8 cellular contexts compared by ENCODE assay signal in genomic region chr19:2476451-2477140, GRCh38. TPM values are rescaled to one million over a fixed set of nuclear protein-coding genes. Genes with fewer than 3 reads are reported as not detected.
DNase-seq lines count a peak whose midpoint lies in the region; ATAC-seq and TF ChIP-seq lines count a peak whose summit lies in the region.

No MANE protein-coding gene starts in this region.

- CTCF ChIA-PET in activated CD8-positive, alpha-beta memory T cell treated with anti-CD3 and anti-CD28 coated beads, Interleukin-2, amount 10 ng/mL, durations not matched to agents 7 days and 5 days (lab: Charles Lee): interaction anchor here (0.7 to 6.2 kb wide), 22 partner anchors 12 to 185 kb away, joined by 3 to 257 read pairs (median 4); partner anchors contain the start of gene LMNB2

- H3K79me2 ChIP-seq in ACC112 (ENCODE audit: control insufficient read depth, insufficient read depth, low read length, unreplicated experiment): peaks cover 32% of the 10 kb centered on the region

- H3K9me3 Mint-ChIP-seq in activated CD8-positive, alpha-beta memory T cell treated with anti-CD3 and anti-CD28 coated beads, Interleukin-2, amount 10 ng/mL, durations not matched to agents 7 days and 5 days (ENCODE audit: low read depth): no peaks in the 10 kb centered on the region
- H3K9me3 Mint-ChIP-seq in endodermal cell: peaks cover 4% of the 10 kb centered on the region
- H3K9me3 Mint-ChIP-seq in stimulated activated naive CD8-positive, alpha-beta T cell treated with anti-CD3 and anti-CD28 coated beads, Interleukin-15, amount 100 ng/mL, for 72 hours: peaks cover 0 to 7% of the 10 kb centered on the region in 2 donors

- no peak overlapping the region for H2AFZ ChIP-seq in ACC112 (ENCODE audit: low read length, unreplicated experiment)

- H3K36me3 Mint-ChIP-seq in activated CD8-positive, alpha-beta memory T cell treated with anti-CD3 and anti-CD28 coated beads, Interleukin-2, amount 10 ng/mL, durations not matched to agents 7 days and 5 days: peaks cover 24% of the 10 kb centered on the region
- H3K36me3 Mint-ChIP-seq in endodermal cell (ENCODE audit: low read depth): no peaks in the 10 kb centered on the region

- H3K27ac Mint-ChIP-seq in activated CD8-positive, alpha-beta memory T cell treated with anti-CD3 and anti-CD28 coated beads, Interleukin-2, amount 10 ng/mL, durations not matched to agents 7 days and 5 days: peak overlapping the region; percentile 91
- peak overlapping the region; percentile 97 for H3K27ac Mint-ChIP-seq in endodermal cell
- H3K27ac Mint-ChIP-seq in stimulated activated naive CD8-positive, alpha-beta T cell treated with anti-CD3 and anti-CD28 coated beads, Interleukin-15, amount 100 ng/mL, for 72 hours: peak overlapping the region; percentile 94 to 99

- peaks cover 21% of the 10 kb centered on the region for H3K4me1 Mint-ChIP-seq in activated CD8-positive, alpha-beta memory T cell treated with anti-CD3 and anti-CD28 coated beads, Interleukin-2, amount 10 ng/mL, durations not matched to agents 7 days and 5 days
- H3K4me1 Mint-ChIP-seq in endodermal cell: peaks cover 2% of the 10 kb centered on the region
- peaks cover 33% of the 10 kb centered on the region for H3K4me1 Mint-ChIP-seq in stimulated activated naive CD8-positive, alpha-beta T cell treated with anti-CD3 and anti-CD28 coated beads, Interleukin-15, amount 100 ng/mL, for 72 hours

- H3K9me3 ChIP-seq in MG63: no peaks in the 10 kb centered on the region
- H3K9me3 ChIP-seq in endodermal cell (ENCODE audit: control insufficient read depth, low read length): no peaks in the 10 kb centered on the region

- H3K27me3 Mint-ChIP-seq in activated CD8-positive, alpha-beta memory T cell treated with anti-CD3 and anti-CD28 coated beads, Interleukin-2, amount 10 ng/mL, durations not matched to agents 7 days and 5 days: peaks cover 3% of the 10 kb centered on the region
- H3K27me3 Mint-ChIP-seq in endodermal cell (ENCODE audit: insufficient read depth): peaks cover 12% of the 10 kb centered on the region
- H3K27me3 Mint-ChIP-seq in stimulated activated naive CD8-positive, alpha-beta T cell treated with anti-CD3 and anti-CD28 coated beads, Interleukin-15, amount 100 ng/mL, for 72 hours: peaks cover 7% of the 10 kb centered on the region

- DNase-seq in MG63 (peak; percentile 88), endodermal cell (peak; percentile 83), myocyte (ENCODE audit: low read depth) (peak; percentile 46), NCI-H524 treated with DMSO at 0.1 percent for 48 hours (lab: John Stamatoyannopoulos, UW) (no peak)
- peak; percentile 80 for DNase-seq in activated CD8-positive, alpha-beta memory T cell treated with anti-CD3 and anti-CD28 coated beads, Interleukin-2, amount 10 ng/mL, durations not matched to agents 7 days and 5 days
- peak; percentile 80 to 85 for DNase-seq in stimulated activated naive CD8-positive, alpha-beta T cell treated with anti-CD3 and anti-CD28 coated beads, Interleukin-15, amount 100 ng/mL, for 72 hours

- ATAC-seq in GM19397 (IDR thresholded peaks at IDR 0.05; ENCODE audit: unreplicated experiment): peak; percentile 5
- ATAC-seq in activated CD8-positive, alpha-beta memory T cell treated with anti-CD3 and anti-CD28 coated beads, Interleukin-2, amount 10 ng/mL, durations not matched to agents 7 days and 5 days: peak; percentile 13
- ATAC-seq in stimulated activated naive CD8-positive, alpha-beta T cell treated with anti-CD3 and anti-CD28 coated beads, Interleukin-15, amount 100 ng/mL, for 72 hours: peak; percentile 38

- 0% methylated on average over 10 to 42 of the region's 42 CpGs for WGBS in endodermal cell (ENCODE audit: insufficient coverage in 1 of 2, insufficient read length in 1 of 2), 2 experiments

- H3K27me3 ChIP-seq in ACC112 (ENCODE audit: insufficient read depth, low read length): no peaks in the 10 kb centered on the region
- no peaks in the 10 kb centered on the region for H3K27me3 ChIP-seq in MG63
- no peaks in the 10 kb centered on the region for H3K27me3 ChIP-seq in endodermal cell (ENCODE audit: control insufficient read depth, insufficient read depth, low read length, poor library complexity, severe bottlenecking)

- peak overlapping the region; percentile 89 for H3K9ac ChIP-seq in endodermal cell (ENCODE audit: extremely low read depth, low read length, poor library complexity, severe bottlenecking)

- H3K4me3 ChIP-seq in ACC112 (ENCODE audit: low read depth, low read length) (peak overlapping the region; percentile 100), MG63 (peak overlapping the region; percentile 99), endodermal cell (ENCODE audit: low read length) (peak overlapping the region; percentile 96)

- peaks cover 21% of the 10 kb centered on the region for H3K36me3 ChIP-seq in ACC112 (ENCODE audit: insufficient read depth, low read length)
- H3K36me3 ChIP-seq in MG63: peaks cover 19% of the 10 kb centered on the region
- no peaks in the 10 kb centered on the region for H3K36me3 ChIP-seq in endodermal cell (ENCODE audit: control insufficient read depth, insufficient read depth, low read length)

- peak overlapping the region; percentile 100 for H3K4me3 Mint-ChIP-seq in activated CD8-positive, alpha-beta memory T cell treated with anti-CD3 and anti-CD28 coated beads, Interleukin-2, amount 10 ng/mL, durations not matched to agents 7 days and 5 days
- peak overlapping the region; percentile 95 for H3K4me3 Mint-ChIP-seq in endodermal cell
- H3K4me3 Mint-ChIP-seq in stimulated activated naive CD8-positive, alpha-beta T cell treated with anti-CD3 and anti-CD28 coated beads, Interleukin-15, amount 100 ng/mL, for 72 hours: peak overlapping the region; percentile 95 to 99

- H3K4me1 ChIP-seq in ACC112 (ENCODE audit: control insufficient read depth, insufficient read depth, low read length, unreplicated experiment) (no peaks in the 10 kb centered on the region), endodermal cell (ENCODE audit: control insufficient read depth, insufficient read depth, low read length) (peaks cover 4% of the 10 kb centered on the region)

- no peak for TF ChIP-seq CTCF in endodermal cell (conservative IDR thresholded peaks at IDR 0.05)

- H3K27ac ChIP-seq in ACC112 (ENCODE audit: low read depth, low read length): peak overlapping the region; percentile 82
- no peak overlapping the region for H3K27ac ChIP-seq in endodermal cell (ENCODE audit: low read depth, low read length)

RNA-seq across cellular contexts. Expression of gene GADD45B, which starts 0.7 kb away (rescaled TPM):
- total RNA-seq in MG63 (2014; rRNA removed; shearing (Covaris generic); ENCODE audit: low replicate concordance): 36.4 and 48.7 TPM in 2 replicates
- 10 to 100 TPM; 63.4 to 79.4 TPM for total RNA-seq in activated CD8-positive, alpha-beta memory T cell treated with anti-CD3 and anti-CD28 coated beads, Interleukin-2, amount 10 ng/mL, durations not matched to agents 7 days and 5 days
- total RNA-seq in endodermal cell: 10 to 100 TPM; 16.5 to 23.6 TPM
- polyA plus RNA-seq in endodermal cell (2013, experiment 1 of 2): 9.0 TPM
- 10.2 TPM for polyA plus RNA-seq in endodermal cell (2013, experiment 2 of 2)
- 8.6 and 16.9 TPM in 2 replicates for total RNA-seq in myocyte
- polyA plus RNA-seq in myocyte (2012): 144 TPM

RNA-seq across cellular contexts. Expression of gene LMNB2, which starts 19.8 kb away (rescaled TPM):
- total RNA-seq in MG63 (2014; rRNA removed; shearing (Covaris generic); ENCODE audit: low replicate concordance): 124 and 171 TPM in 2 replicates
- 100 to 1,000 TPM; 123 to 128 TPM for total RNA-seq in activated CD8-positive, alpha-beta memory T cell treated with anti-CD3 and anti-CD28 coated beads, Interleukin-2, amount 10 ng/mL, durations not matched to agents 7 days and 5 days
- total RNA-seq in endodermal cell (100 to 1,000 TPM; 146 to 191 TPM), myocyte (30.7 and 34.3 TPM in 2 replicates)
- polyA plus RNA-seq in endodermal cell (2013, experiment 1 of 2): 119 TPM
- polyA plus RNA-seq in endodermal cell (2013, experiment 2 of 2): 116 TPM
- polyA plus RNA-seq in myocyte (2012): 20.6 TPM

RNA-seq across cellular contexts. Expression of gene TIMM13, which starts 49.2 kb away (rescaled TPM):
- 17.2 and 34.5 TPM in 2 replicates for total RNA-seq in MG63 (2014; rRNA removed; shearing (Covaris generic); ENCODE audit: low replicate concordance)
- total RNA-seq in activated CD8-positive, alpha-beta memory T cell treated with anti-CD3 and anti-CD28 coated beads, Interleukin-2, amount 10 ng/mL, durations not matched to agents 7 days and 5 days: 10 to 100 TPM; 66.4 to 91.9 TPM
- total RNA-seq in endodermal cell: 100 to 1,000 TPM; 149 to 175 TPM
- 96.0 TPM for polyA plus RNA-seq in endodermal cell (2013, experiment 1 of 2)
- polyA plus RNA-seq in endodermal cell (2013, experiment 2 of 2): 86.4 TPM
- total RNA-seq in myocyte: 69.4 and 73.7 TPM in 2 replicates
- 121 TPM for polyA plus RNA-seq in myocyte (2012)
